Comparison of ENCODE assay signal across 17 cellular contexts in genomic region chrX:112818114-112819012, GRCh38. TPM values are rescaled to one million over a fixed set of nuclear protein-coding genes. Genes with fewer than 3 reads are reported as not detected.
DNase-seq lines count a peak whose midpoint lies in the region; TF ChIP-seq lines count a peak whose summit lies in the region.
"Had no signal": no experiment of that assay in that cellular context is flagged by ENCODE, and none has a peak within 500 bp of the region (broad histone marks: within the 10 kb centered on the region; RNA-seq: fewer than 3 reads in every experiment).

No MANE protein-coding gene starts in this region.

- H3K4me1 ChIP-seq in H9 (ENCODE audit: insufficient read depth, low read length) (peaks cover 3% of the 10 kb centered on the region; the same call in 1 of the 2 replicates), prostate gland (replicated peaks) (no peaks in the 10 kb centered on the region)
- H3K4me1 ChIP-seq in effector memory CD4-positive, alpha-beta T cell (ENCODE audit: control insufficient read depth, insufficient read depth, low read length, poor library complexity, severe bottlenecking), result no peaks in the 10 kb centered on the region

- H4K91ac ChIP-seq in H9 (ENCODE audit: insufficient read length, low read depth, low read length), result no peak overlapping the region

- H3K18ac ChIP-seq in H9 (ENCODE audit: insufficient read length, low read depth, low read length), result no peak overlapping the region

- H3K4me3 Mint-ChIP-seq in H9 (no peak overlapping the region), glutamatergic neuron (ENCODE audit: unreplicated experiment) (peak overlapping the region; percentile 55)
- H3K4me3 Mint-ChIP-seq: effector memory CD8-positive, alpha-beta T cell had no signal

- no CpG with 5 or more reads among the region's 11 CpGs for WGBS in H9 (ENCODE audit: extremely low coverage, insufficient read length, low lambda C conversion rate)
- 51% methylated on average over 11 of the region's 11 CpGs for WGBS in prostate gland

- no peak overlapping the region for H2AFZ ChIP-seq in H9 (ENCODE audit: low read length)

- H3K23me2 ChIP-seq in H9 (ENCODE audit: insufficient read length, low read depth, low read length, poor library complexity, severe bottlenecking), result no peaks in the 10 kb centered on the region

- H2BK5ac ChIP-seq in H9 (ENCODE audit: insufficient read length, low read length), result no peak overlapping the region

- H3K27me3 Mint-ChIP-seq in H9 (ENCODE audit: low read depth), result no peaks in the 10 kb centered on the region
- peaks cover 9% of the 10 kb centered on the region for H3K27me3 Mint-ChIP-seq in glutamatergic neuron (ENCODE audit: unreplicated experiment)
- H3K27me3 Mint-ChIP-seq: effector memory CD8-positive, alpha-beta T cell had no signal

- H2BK15ac ChIP-seq in H9 (ENCODE audit: low read depth, low read length), result no peak overlapping the region

- no peak overlapping the region for H3K56ac ChIP-seq in H9 (ENCODE audit: insufficient read length, low read depth, low read length)

- H3K23ac ChIP-seq in H9 (ENCODE audit: insufficient read length, low read depth, low read length), result no peak overlapping the region

- intact Hi-C loops in prostate gland (cut with DNase I), result no loop called here

- TF ChIP-seq CTCF in H9 (conservative IDR thresholded peaks at IDR 0.05) (no peak), glutamatergic neuron (IDR thresholded peaks at IDR 0.05; ENCODE audit: partially characterized antibody, unreplicated experiment) (no peak), prostate gland (IDR thresholded peaks at IDR 0.05) (no peak)

- no peaks in the 10 kb centered on the region for H3K9me3 ChIP-seq in H9 (ENCODE audit: control insufficient read depth, low read depth, low read length)
- no peaks in the 10 kb centered on the region for H3K9me3 ChIP-seq in prostate gland
- H3K9me3 ChIP-seq in effector memory CD4-positive, alpha-beta T cell (ENCODE audit: control insufficient read depth, low read length), result no peaks in the 10 kb centered on the region
- H3K9me3 ChIP-seq: heart left ventricle, ovary had no signal

- no peak overlapping the region for H3K4me3 ChIP-seq in prostate gland
- no peak overlapping the region for H3K4me3 ChIP-seq in effector memory CD4-positive, alpha-beta T cell (ENCODE audit: insufficient read depth, low read depth, low read length, poor library complexity, severe bottlenecking)
- H3K4me3 ChIP-seq: ovary had no signal

- no peak overlapping the region for H2BK120ac ChIP-seq in H9 (ENCODE audit: low read depth, low read length, poor library complexity, severe bottlenecking)

- no peak overlapping the region for H3K14ac ChIP-seq in H9 (ENCODE audit: insufficient read depth, low read length)

- no peak overlapping the region for H3K4ac ChIP-seq in H9 (ENCODE audit: low read depth, low read length)

- H2BK20ac ChIP-seq in H9 (ENCODE audit: low read depth, low read length, poor library complexity, severe bottlenecking), result no peak overlapping the region

- H3K4me2 ChIP-seq in H9 (ENCODE audit: insufficient read depth, insufficient read length, low read length), result no peak overlapping the region

- DNase-seq in H9, result no peak
- DNase-seq in SW480 (ENCODE audit: low spot score), result peak; percentile 39
- DNase-seq in glutamatergic neuron, result peak; percentile 30
- peak; percentile 60 for DNase-seq in prostate gland (ENCODE audit: low spot score)
- DNase-seq in H4 (ENCODE audit: low spot score), result no peak
- DNase-seq in effector memory CD4-positive, alpha-beta T cell, result no peak
- DNase-seq in MV-4-11 (lab: John Stamatoyannopoulos, UW), result no peak
- DNase-seq in NOMO-1 (lab: John Stamatoyannopoulos, UW; ENCODE audit: unreplicated experiment in 2 of 2), result no peak
- DNase-seq: activated CD4-positive, CD25-positive, alpha-beta regulatory T cell treated with anti-CD3 and anti-CD28 coated beads, Interleukin-2, amount 50 U/mL, for 72 hours; anterior cingulate cortex; effector memory CD8-positive, alpha-beta T cell; KG1; NCI-H187 treated with DMSO at 0.1 percent for 48 hours; stimulated activated CD4-positive, alpha-beta T cell treated with anti-CD3 and anti-CD28 coated beads, Interleukin-2, amount 100 ng/mL, for 24 hours; SW 1271 had no signal

- no peak overlapping the region for H3T11ph ChIP-seq in H9 (ENCODE audit: low read length)

- no peaks in the 10 kb centered on the region for H4K20me1 ChIP-seq in H9 (ENCODE audit: control insufficient read depth, insufficient read depth, insufficient read length)

- H3K27ac ChIP-seq in H9 (ENCODE audit: insufficient read length, low read depth, low read length) (no peak overlapping the region), prostate gland (peak overlapping the region in 1 of 2 donors; percentile 11)
- no peak overlapping the region for H3K27ac ChIP-seq in effector memory CD4-positive, alpha-beta T cell (ENCODE audit: insufficient read depth, low read length, poor library complexity, severe bottlenecking)
- H3K27ac ChIP-seq: ovary had no signal

- no peaks in the 10 kb centered on the region for H3K79me2 ChIP-seq in H9 (ENCODE audit: insufficient read depth, low read length)

- H3K27me3 ChIP-seq in H9 (ENCODE audit: insufficient read depth, low read length), result no peaks in the 10 kb centered on the region
- no peaks in the 10 kb centered on the region for H3K27me3 ChIP-seq in prostate gland (replicated peaks; ENCODE audit: insufficient read depth)
- no peaks in the 10 kb centered on the region for H3K27me3 ChIP-seq in effector memory CD4-positive, alpha-beta T cell (replicated peaks; ENCODE audit: control insufficient read depth, insufficient read depth, low read length, poor library complexity, severe bottlenecking)
- H3K27me3 ChIP-seq: ovary had no signal

- H3K27ac Mint-ChIP-seq in H9 (peak overlapping the region; percentile 16 to 82 (median 45); a peak in 5 of 7 replicates), glutamatergic neuron (ENCODE audit: unreplicated experiment) (peak overlapping the region; percentile 91)
- H3K27ac Mint-ChIP-seq: effector memory CD8-positive, alpha-beta T cell had no signal

- H3K4me1 Mint-ChIP-seq in H9 (peaks cover 30 to 31% of the 10 kb centered on the region in 2 experiments), glutamatergic neuron (ENCODE audit: low read depth, unreplicated experiment) (peaks cover 38% of the 10 kb centered on the region)

- no peak overlapping the region for H3K9ac ChIP-seq in H9 (ENCODE audit: extremely low read depth, insufficient read length, low read length)

- H2AK5ac ChIP-seq in H9 (ENCODE audit: insufficient read length, low read length), result no peak overlapping the region

- H3K9me3 Mint-ChIP-seq in H9 (no peaks in the 10 kb centered on the region), glutamatergic neuron (ENCODE audit: unreplicated experiment) (no peaks in the 10 kb centered on the region)
- H3K9me3 Mint-ChIP-seq: effector memory CD8-positive, alpha-beta T cell had no signal

- no peak overlapping the region for H4K5ac ChIP-seq in H9 (ENCODE audit: insufficient read length, low read depth, low read length)

- no peak overlapping the region for H2BK12ac ChIP-seq in H9 (ENCODE audit: insufficient read length, low read depth, low read length)

- H3K36me3 Mint-ChIP-seq in H9 (ENCODE audit: insufficient read depth in 1 of 3, low read depth in 3 of 3) (peaks cover 0 to 2% (median 0%) of the 10 kb centered on the region in 3 experiments; a peak in 1 of 7 replicates), glutamatergic neuron (ENCODE audit: unreplicated experiment) (no peaks in the 10 kb centered on the region)

- H3K36me3 ChIP-seq in prostate gland, result no peaks in the 10 kb centered on the region
- H3K36me3 ChIP-seq in effector memory CD4-positive, alpha-beta T cell (ENCODE audit: control insufficient read depth, insufficient read depth, low read length), result no peaks in the 10 kb centered on the region
- H3K36me3 ChIP-seq: ovary had no signal

- no peaks in the 10 kb centered on the region for H3K79me1 ChIP-seq in H9 (ENCODE audit: insufficient read depth, low read depth, low read length, poor library complexity, severe bottlenecking)

- no peak for TF ChIP-seq POLR2A in prostate gland (IDR thresholded peaks at IDR 0.05)

- H4K8ac ChIP-seq in H9 (replicated peaks; ENCODE audit: insufficient read length, low read depth, low read length), result no peak overlapping the region

RNA-seq across cellular contexts. Expression of gene AMOT, which starts 22.3 kb away (rescaled TPM):
- total RNA-seq in H9 (2021), result 17.6 and 19.9 TPM in 2 replicates
- 88.3 TPM for total RNA-seq in glutamatergic neuron (ENCODE audit: unreplicated experiment)
- total RNA-seq in prostate gland, result 10 to 100 TPM; 27.9 to 60.1 TPM
- total RNA-seq in H4 (2014; rRNA removed; shearing (Covaris generic)), result 4.3 and 6.7 TPM in 2 replicates

Comparison
In these comparisons a context has a peak if more than half of its experiments do, and no peak if none do; other contexts are left out.
1. DNase-seq: peak in SW480 (single experiment), glutamatergic neuron (single experiment) and prostate gland (single experiment); none in H9 (single experiment), H4 (single experiment), effector memory CD4-positive, alpha-beta T cell (0 of 3), MV-4-11 (single experiment) and NOMO-1 (0 of 2).